12 cellular contexts compared by ENCODE assay signal in genomic region chr15:98896002-98896721, GRCh38.
A peak's percentile ranks its signal among the peaks of the same experiment; 100 is the strongest.
DNase-seq lines count a peak whose midpoint lies in the region; TF ChIP-seq lines count a peak whose summit lies in the region.
"Had no signal": no experiment of that assay in that cellular context is flagged by ENCODE, and none has a peak within 500 bp of the region (broad histone marks: within the 10 kb centered on the region; RNA-seq: fewer than 3 reads in every experiment).

No MANE protein-coding gene starts in this region.

- H3K4me3 ChIP-seq in thyroid gland (replicated peaks in 1 of 3), result no peak overlapping the region

- no peaks in the 10 kb centered on the region for H3K27me3 ChIP-seq in thyroid gland

- H3K9me3 ChIP-seq in thyroid gland, result no peaks in the 10 kb centered on the region

- H3K4me1 ChIP-seq in thyroid gland, result peaks cover 21 to 37% of the 10 kb centered on the region in 2 donors

- intact Hi-C loops in thyroid gland (cut with DNase I), result no loop called here

- no peak for TF ChIP-seq POLR2A in thyroid gland (IDR thresholded peaks at IDR 0.05)

- peak; percentile 2 for DNase-seq in DMS 273 (lab: John Stamatoyannopoulos, UW; ENCODE audit: unreplicated experiment)
- DNase-seq in DMS 273 treated with DMSO at 0.1 percent for 48 hours (lab: John Stamatoyannopoulos, UW), result no peak
- DNase-seq in astrocyte of the hippocampus (ENCODE audit: low read depth, low spot score), result peak; percentile 63
- DNase-seq in iris pigment epithelial cell (ENCODE audit: low read depth), result peak; percentile 84
- no peak for DNase-seq in thyroid gland
- DNase-seq in superior temporal gyrus (ENCODE audit: extremely low spot score), result no peak
- DNase-seq in SKM-1 treated with dmso at 0.1 percent for 144 hours (lab: John Stamatoyannopoulos, UW; ENCODE audit: unreplicated experiment), result no peak
- DNase-seq in NOMO-1 treated with dmso at 0.1 percent for 144 hours (lab: John Stamatoyannopoulos, UW; ENCODE audit: unreplicated experiment), result no peak
- DNase-seq: activated B cell treated with CpG ODN at 0.5 μM for 24 hours; activated naive CD8-positive, alpha-beta T cell treated with anti-CD3 and anti-CD28 coated beads, Interleukin-2, amount 10 ng/mL, durations not matched to agents 7 days and 5 days; NCI-H510A had no signal

- H3K36me3 ChIP-seq in thyroid gland, result no peaks in the 10 kb centered on the region

- WGBS in thyroid gland, 2 donors, result 91 to 95% methylated on average over 5 of the region's 5 CpGs

- no peak for TF ChIP-seq CTCF in thyroid gland (IDR thresholded peaks at IDR 0.05)

- H3K27ac ChIP-seq in thyroid gland, result peak overlapping the region in 2 of 3 donors; percentile 78 to 82
- H3K27ac ChIP-seq: 22Rv1 had no signal

Comparison
In these comparisons a context has a peak if more than half of its experiments do, and no peak if none do; other contexts are left out.
1. DNase-seq: peak in DMS 273 (single experiment), astrocyte of the hippocampus (single experiment) and iris pigment epithelial cell (single experiment); none in DMS 273 treated with DMSO at 0.1 percent for 48 hours (single experiment), thyroid gland (0 of 2), superior temporal gyrus (single experiment), SKM-1 treated with dmso at 0.1 percent for 144 hours (single experiment) and NOMO-1 treated with dmso at 0.1 percent for 144 hours (single experiment).